In genomic region chr17:40068917-40069750, GRCh38 we compare ENCODE assay signal across 8 cellular contexts. TPM values are rescaled to one million over a fixed set of nuclear protein-coding genes. Genes with fewer than 3 reads are reported as not detected.
DNase-seq lines count a peak whose midpoint lies in the region; ATAC-seq, FAIRE-seq and TF ChIP-seq lines count a peak whose summit lies in the region.

No MANE protein-coding gene starts in this region.

- H3K27ac ChIP-seq in breast epithelium, result peak overlapping the region; percentile 94 to 96

- no peak for FAIRE-seq in HTR-8/SVneo (lab: Jason Lieb, UNC)

- DNase-seq in G401 (ENCODE audit: low spot score), result peak; percentile 98
- peak; percentile 73 for DNase-seq in NCI-H2029 treated with DMSO at 0.1 percent for 48 hours (lab: John Stamatoyannopoulos, UW)
- peak; percentile 83 to 87 for DNase-seq in breast epithelium (ENCODE audit: low spot score in 2 of 2)
- peak; percentile 29 for DNase-seq in kidney epithelial cell (ENCODE audit: low read depth)
- DNase-seq in stimulated activated CD4-positive, alpha-beta T cell treated with anti-CD3 and anti-CD28 coated beads, Interleukin-15, amount 100 ng/mL, for 1 hour (ENCODE audit: low read depth in 1 of 2, low spot score in 1 of 2), result peak; percentile 41 to 75
- DNase-seq in HTR-8/SVneo (ENCODE audit: insufficient read length, low spot score), result no peak

- TF ChIP-seq CTCF in WI38 (IDR thresholded peaks at IDR 0.05; ENCODE audit: low read depth, low read length), result no peak
- TF ChIP-seq CTCF in breast epithelium (IDR thresholded peaks at IDR 0.05), result peak in 1 of 3 donors; percentile 30
- TF ChIP-seq CTCF in kidney epithelial cell (IDR thresholded peaks at IDR 0.05; ENCODE audit: insufficient read depth, low read length, poor library complexity, severe bottlenecking), result no peak

- in situ Hi-C loops in G401 (cut with HindIII; ENCODE audit: low sequenced_read_pairs), result loop anchor here (25.0 kb wide), 1 partner anchor 243 kb away; the partner anchor contains the start of gene RARA

- H3K36me3 ChIP-seq in breast epithelium, result no peaks in the 10 kb centered on the region
- no peaks in the 10 kb centered on the region for H3K36me3 ChIP-seq in kidney epithelial cell (ENCODE audit: control insufficient read depth, insufficient read depth, low read length)

- no peak for TF ChIP-seq POLR2A in breast epithelium (IDR thresholded peaks at IDR 0.05)

- H3K27me3 ChIP-seq in breast epithelium, result no peaks in the 10 kb centered on the region
- H3K27me3 ChIP-seq in kidney epithelial cell (ENCODE audit: control insufficient read depth, insufficient read depth, low read length), result no peaks in the 10 kb centered on the region

- no peaks in the 10 kb centered on the region for H3K9me3 ChIP-seq in breast epithelium

- H3K4me1 ChIP-seq in breast epithelium, result peaks cover 46 to 65% of the 10 kb centered on the region in 2 donors

- peak overlapping the region; percentile 50 for H3K4me3 ChIP-seq in WI38 (ENCODE audit: low read depth, low read length)
- peak overlapping the region; percentile 8 to 60 (median 34) for H3K4me3 ChIP-seq in breast epithelium
- no peak overlapping the region for H3K4me3 ChIP-seq in kidney epithelial cell (ENCODE audit: low read depth, low read length)

- intact Hi-C loops in breast epithelium (cut with DNase I; ENCODE audit: low total_unique reads), result loop anchor here (10.0 kb wide), 1 partner anchor 46 kb away; no protein-coding TSS in a partner anchor

- ATAC-seq in HG03095 (IDR thresholded peaks at IDR 0.05; ENCODE audit: unreplicated experiment), result no peak

RNA-seq across cellular contexts. Expression of gene THRA, which starts 6.4 kb away (rescaled TPM):
- total RNA-seq in G401 (2014; rRNA removed; shearing (Covaris generic)), result 11.8 and 18.4 TPM in 2 replicates
- total RNA-seq in breast epithelium (10 to 100 TPM; 41.6 to 61.0 (median 48.1) TPM), kidney epithelial cell (5.3 and 7.1 TPM in 2 replicates)

RNA-seq across cellular contexts. Expression of gene MED24, which starts 14.9 kb away (rescaled TPM):
- 70.0 and 90.8 TPM in 2 replicates for total RNA-seq in G401 (2014; rRNA removed; shearing (Covaris generic))
- total RNA-seq in breast epithelium, result 10 to 100 TPM; 50.7 to 74.7 (median 59.7) TPM
- 82.8 and 83.6 TPM in 2 replicates for total RNA-seq in kidney epithelial cell

RNA-seq across cellular contexts. Expression of gene NR1D1, which starts 31.3 kb away (rescaled TPM):
- 0.06 and 2.0 TPM in 2 replicates for total RNA-seq in G401 (2014; rRNA removed; shearing (Covaris generic))
- total RNA-seq in breast epithelium (10 to 100 TPM in 1 of 3 donors, 1 to 10 TPM in 2; 8.8 to 10.5 (median 9.2) TPM), kidney epithelial cell (3.6 and 3.7 TPM in 2 replicates)

RNA-seq across cellular contexts. Expression of gene MSL1, which starts 52.6 kb away (rescaled TPM):
- total RNA-seq in G401 (2014; rRNA removed; shearing (Covaris generic)), result 67.9 and 80.5 TPM in 2 replicates
- total RNA-seq in breast epithelium (10 to 100 TPM; 49.3 to 79.3 (median 78.2) TPM), kidney epithelial cell (40.6 and 47.4 TPM in 2 replicates)

RNA-seq across cellular contexts. Expression of gene CSF3, which starts 53.9 kb away (rescaled TPM):
- total RNA-seq in G401 (2014; rRNA removed; shearing (Covaris generic)), result not detected in 2 replicates
- total RNA-seq in breast epithelium, result 10 to 100 TPM in 1 of 3 donors, under 1 TPM in 1, not detected in 1; 0.32 to 13.0 TPM
- not detected in 2 replicates for total RNA-seq in kidney epithelial cell
